In the genomic region with DNA sequence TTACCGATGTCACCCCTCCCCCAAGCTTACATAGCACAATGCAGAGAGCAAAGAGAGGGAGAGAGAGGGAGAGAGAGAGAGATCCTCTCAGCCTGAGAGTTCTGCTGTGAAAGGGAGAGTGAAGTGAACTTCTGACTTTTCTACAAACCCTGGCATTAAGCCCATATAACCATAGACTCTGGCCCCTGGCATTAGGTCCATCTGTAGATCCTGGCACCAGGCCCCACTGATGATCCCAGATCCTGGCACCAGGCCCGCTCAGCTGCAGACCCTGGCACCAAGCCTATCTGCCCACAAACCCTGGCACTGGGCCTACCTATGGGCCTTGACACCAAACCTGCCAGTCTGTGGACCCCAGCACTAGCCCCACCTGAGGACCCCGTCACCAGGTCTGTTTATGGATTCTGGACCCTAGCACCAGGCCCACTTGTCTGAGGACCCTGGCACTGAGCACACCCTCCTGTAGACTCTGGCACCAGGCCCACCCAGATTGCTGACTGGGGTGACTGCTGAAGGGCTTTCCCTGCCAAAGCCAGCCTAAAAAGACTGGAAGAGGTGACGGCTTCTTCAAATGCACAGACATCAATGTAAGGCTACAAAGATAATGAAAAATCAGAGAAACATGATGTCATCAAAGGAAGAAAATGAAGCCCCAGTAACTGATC, we compare ENCODE assay signal across 20 cellular contexts. TPM values are rescaled to one million over a fixed set of nuclear protein-coding genes. Genes with fewer than 3 reads are reported as not detected.
DNase-seq lines count a peak whose midpoint lies in the region; TF ChIP-seq lines count a peak whose summit lies in the region.
"Had no signal": no experiment of that assay in that cellular context is flagged by ENCODE, and none has a peak within 500 bp of the region (broad histone marks: within the 10 kb centered on the region; RNA-seq: fewer than 3 reads in every experiment).

No MANE protein-coding gene starts in this region.

- no peak overlapping the region for H3K4me3 ChIP-seq in Peyer's patch
- H3K4me3 ChIP-seq in liver (ENCODE audit: low read depth in 1 of 3, low read length in 3 of 3), result no peak overlapping the region
- H3K4me3 ChIP-seq: cardiac muscle cell, esophagus squamous epithelium had no signal

- H3K9ac ChIP-seq in liver (ENCODE audit: low read depth in 1 of 2, low read length in 2 of 2), result no peak overlapping the region

- H3K36me3 ChIP-seq in Peyer's patch (no peaks in the 10 kb centered on the region), liver (ENCODE audit: control insufficient read depth in 4 of 4, insufficient read depth in 3 of 4, low read depth in 1 of 4, low read length in 3 of 4) (no peaks in the 10 kb centered on the region)
- H3K36me3 ChIP-seq: cardiac muscle cell, esophagus squamous epithelium, WERI-Rb-1 had no signal

- H3K27me3 ChIP-seq in Peyer's patch (no peaks in the 10 kb centered on the region), liver (ENCODE audit: control insufficient read depth in 4 of 4, insufficient read depth in 4 of 4, low read length in 3 of 4) (no peaks in the 10 kb centered on the region)

- DNase-seq in DMS153 (lab: John Stamatoyannopoulos, UW) (peak; percentile 71), NCI-H1092 treated with DMSO at 0.1 percent for 48 hours (lab: John Stamatoyannopoulos, UW) (peak; percentile 97), Peyer's patch (peak in 2 of 3 donors; percentile 82 to 91), nucleus accumbens (lab: John Stamatoyannopoulos, UW) (no peak), T-helper 2 cell (no peak), activated gamma-delta T cell treated with Interleukin-2 at 50 U/mL for 16 hours (no peak), erythroblast (lab: John Stamatoyannopoulos, UW) (no peak)
- DNase-seq: activated CD4-positive, alpha-beta memory T cell treated with anti-CD3 and anti-CD28 coated beads, Interleukin-2, amount 10 ng/mL, durations not matched to agents 7 days and 5 days; activated T-cell treated with anti-CD3 and anti-CD28 coated beads, Interleukin-2, amount 50 U/mL, for 48 hours; esophagus squamous epithelium; H9; NCI-H187; stimulated activated naive B cell treated with anti-CD40 and anti-IgM and Interleukin-4, amounts not matched to agents 10 μg/mL and 1 μg/mL and 100 μg/mL, for 72 hours; T-helper 1 cell; trophoblast cell; WERI-Rb-1 had no signal

- TF ChIP-seq RAD21 in liver (IDR thresholded peaks at IDR 0.05), result no peak

- WGBS in liver, result 33% methylated on average over 4 of the region's 4 CpGs

- TF ChIP-seq POLR2A in Peyer's patch (IDR thresholded peaks at IDR 0.05) (peak in 1 of 2 donors; percentile 15), erythroblast (IDR thresholded peaks at IDR 0.05; ENCODE audit: low read length) (no peak)

- H3K9me3 ChIP-seq in Peyer's patch, result no peaks in the 10 kb centered on the region
- no peaks in the 10 kb centered on the region for H3K9me3 ChIP-seq in liver (ENCODE audit: control insufficient read depth in 4 of 4, low read length in 3 of 4)

- H3K27ac ChIP-seq in Peyer's patch, result peak overlapping the region in 2 of 4 donors; percentile 36 to 45
- peak overlapping the region in 1 of 2 donors; percentile 29 for H3K27ac ChIP-seq in liver (ENCODE audit: low read depth in 1 of 2, low read length in 2 of 2)
- H3K27ac ChIP-seq: cardiac muscle cell, esophagus squamous epithelium, WERI-Rb-1 had no signal

- H3K4me1 ChIP-seq in Peyer's patch (peaks cover 0 to 12% (median 0%) of the 10 kb centered on the region in 4 donors), liver (ENCODE audit: control insufficient read depth in 4 of 4, insufficient read depth in 4 of 4, low read length in 3 of 4) (peaks cover 0 to 29% (median 23%) of the 10 kb centered on the region in 4 donors)

- TF ChIP-seq CTCF in Peyer's patch (IDR thresholded peaks at IDR 0.05) (no peak), liver (IDR thresholded peaks at IDR 0.05; ENCODE audit: low read depth, low read length, missing input control) (no peak)

TF ChIP-seq in liver, 16 proteins besides CTCF, POLR2A, EP300 and RAD21:
- peak; percentile 96 to 97 for TF ChIP-seq HNF4A (conservative IDR thresholded peaks at IDR 0.05)
- peak; percentile 21 for TF ChIP-seq FOXA1 (IDR thresholded peaks at IDR 0.05)
- TF ChIP-seq FOXA2 (IDR thresholded peaks at IDR 0.05), result peak; percentile 26
- TF ChIP-seq YY1 (IDR thresholded peaks at IDR 0.05), result peak; percentile 28
- TF ChIP-seq EGR1 (IDR thresholded peaks at IDR 0.05; ENCODE audit: low read depth in 2 of 2), result no peak
- peak; percentile 86 for TF ChIP-seq SP1 (IDR thresholded peaks at IDR 0.05)
- TF ChIP-seq, protein P1, sequence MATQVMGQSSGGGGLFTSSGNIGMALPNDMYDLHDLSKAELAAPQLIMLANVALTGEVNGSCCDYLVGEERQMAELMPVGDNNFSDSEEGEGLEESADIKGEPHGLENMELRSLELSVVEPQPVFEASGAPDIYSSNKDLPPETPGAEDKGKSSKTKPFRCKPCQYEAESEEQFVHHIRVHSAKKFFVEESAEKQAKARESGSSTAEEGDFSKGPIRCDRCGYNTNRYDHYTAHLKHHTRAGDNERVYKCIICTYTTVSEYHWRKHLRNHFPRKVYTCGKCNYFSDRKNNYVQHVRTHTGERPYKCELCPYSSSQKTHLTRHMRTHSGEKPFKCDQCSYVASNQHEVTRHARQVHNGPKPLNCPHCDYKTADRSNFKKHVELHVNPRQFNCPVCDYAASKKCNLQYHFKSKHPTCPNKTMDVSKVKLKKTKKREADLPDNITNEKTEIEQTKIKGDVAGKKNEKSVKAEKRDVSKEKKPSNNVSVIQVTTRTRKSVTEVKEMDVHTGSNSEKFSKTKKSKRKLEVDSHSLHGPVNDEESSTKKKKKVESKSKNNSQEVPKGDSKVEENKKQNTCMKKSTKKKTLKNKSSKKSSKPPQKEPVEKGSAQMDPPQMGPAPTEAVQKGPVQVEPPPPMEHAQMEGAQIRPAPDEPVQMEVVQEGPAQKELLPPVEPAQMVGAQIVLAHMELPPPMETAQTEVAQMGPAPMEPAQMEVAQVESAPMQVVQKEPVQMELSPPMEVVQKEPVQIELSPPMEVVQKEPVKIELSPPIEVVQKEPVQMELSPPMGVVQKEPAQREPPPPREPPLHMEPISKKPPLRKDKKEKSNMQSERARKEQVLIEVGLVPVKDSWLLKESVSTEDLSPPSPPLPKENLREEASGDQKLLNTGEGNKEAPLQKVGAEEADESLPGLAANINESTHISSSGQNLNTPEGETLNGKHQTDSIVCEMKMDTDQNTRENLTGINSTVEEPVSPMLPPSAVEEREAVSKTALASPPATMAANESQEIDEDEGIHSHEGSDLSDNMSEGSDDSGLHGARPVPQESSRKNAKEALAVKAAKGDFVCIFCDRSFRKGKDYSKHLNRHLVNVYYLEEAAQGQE (IDR thresholded peaks at IDR 0.05), result peak; percentile 65
- TF ChIP-seq GABPA (IDR thresholded peaks at IDR 0.05 in 1 of 2, conservative IDR thresholded peaks at IDR 0.05 in 1 of 2), result no peak
- TF ChIP-seq, protein P2, sequence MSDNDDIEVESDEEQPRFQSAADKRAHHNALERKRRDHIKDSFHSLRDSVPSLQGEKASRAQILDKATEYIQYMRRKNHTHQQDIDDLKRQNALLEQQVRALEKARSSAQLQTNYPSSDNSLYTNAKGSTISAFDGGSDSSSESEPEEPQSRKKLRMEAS (IDR thresholded peaks at IDR 0.05), result no peak
- TF ChIP-seq JUND (IDR thresholded peaks at IDR 0.05), result peak in 1 of 2 donors; percentile 59
- TF ChIP-seq TAF1 (conservative IDR thresholded peaks at IDR 0.05), result no peak
- TF ChIP-seq RXRA (IDR thresholded peaks at IDR 0.05), result peak; percentile 77 to 85
- TF ChIP-seq, protein P3, sequence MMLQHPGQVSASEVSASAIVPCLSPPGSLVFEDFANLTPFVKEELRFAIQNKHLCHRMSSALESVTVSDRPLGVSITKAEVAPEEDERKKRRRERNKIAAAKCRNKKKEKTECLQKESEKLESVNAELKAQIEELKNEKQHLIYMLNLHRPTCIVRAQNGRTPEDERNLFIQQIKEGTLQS (IDR thresholded peaks at IDR 0.05), result peak; percentile 30
- TF ChIP-seq, protein P4, sequence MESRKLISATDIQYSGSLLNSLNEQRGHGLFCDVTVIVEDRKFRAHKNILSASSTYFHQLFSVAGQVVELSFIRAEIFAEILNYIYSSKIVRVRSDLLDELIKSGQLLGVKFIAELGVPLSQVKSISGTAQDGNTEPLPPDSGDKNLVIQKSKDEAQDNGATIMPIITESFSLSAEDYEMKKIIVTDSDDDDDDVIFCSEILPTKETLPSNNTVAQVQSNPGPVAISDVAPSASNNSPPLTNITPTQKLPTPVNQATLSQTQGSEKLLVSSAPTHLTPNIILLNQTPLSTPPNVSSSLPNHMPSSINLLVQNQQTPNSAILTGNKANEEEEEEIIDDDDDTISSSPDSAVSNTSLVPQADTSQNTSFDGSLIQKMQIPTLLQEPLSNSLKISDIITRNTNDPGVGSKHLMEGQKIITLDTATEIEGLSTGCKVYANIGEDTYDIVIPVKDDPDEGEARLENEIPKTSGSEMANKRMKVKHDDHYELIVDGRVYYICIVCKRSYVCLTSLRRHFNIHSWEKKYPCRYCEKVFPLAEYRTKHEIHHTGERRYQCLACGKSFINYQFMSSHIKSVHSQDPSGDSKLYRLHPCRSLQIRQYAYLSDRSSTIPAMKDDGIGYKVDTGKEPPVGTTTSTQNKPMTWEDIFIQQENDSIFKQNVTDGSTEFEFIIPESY (IDR thresholded peaks at IDR 0.05), result peak; percentile 66
- no peak for TF ChIP-seq NR2F2 (IDR thresholded peaks at IDR 0.05)
- peak; percentile 85 for TF ChIP-seq HNF4G (IDR thresholded peaks at IDR 0.05)
TF ChIP-seq in liver: peak in this region for 11.

RNA-seq across cellular contexts. Expression of a gene that starts 14.5 kb away (rescaled TPM):
- total RNA-seq in Peyer's patch (not detected), liver (not detected)
- not detected for polyA plus RNA-seq in liver
- total RNA-seq: activated CD4-positive, alpha-beta memory T cell treated with anti-CD3 and anti-CD28 coated beads, Interleukin-2, amount 10 ng/mL, durations not matched to agents 7 days and 5 days; cardiac muscle cell; esophagus squamous epithelium; H9; natural killer cell treated with Interleukin-12 subunit alpha and Interleukin-12 subunit beta and Interleukin-15 and Interleukin-18, amount 100 ng/mL, for 72 hours had no signal
- polyA plus RNA-seq: cardiac muscle cell had no signal

RNA-seq across cellular contexts. Expression of a gene that starts 31.6 kb away (rescaled TPM):
- total RNA-seq in Peyer's patch (not detected), liver (not detected)
- not detected for polyA plus RNA-seq in liver
- total RNA-seq: activated CD4-positive, alpha-beta memory T cell treated with anti-CD3 and anti-CD28 coated beads, Interleukin-2, amount 10 ng/mL, durations not matched to agents 7 days and 5 days; esophagus squamous epithelium; H9; natural killer cell treated with Interleukin-12 subunit alpha and Interleukin-12 subunit beta and Interleukin-15 and Interleukin-18, amount 100 ng/mL, for 72 hours had no signal
- polyA plus RNA-seq: BJ, cardiac muscle cell had no signal

RNA-seq across cellular contexts. Expression of a gene that starts 44.4 kb away (rescaled TPM):
- total RNA-seq in Peyer's patch (not detected), liver (not detected)
- polyA plus RNA-seq in liver, result not detected
- total RNA-seq: activated CD4-positive, alpha-beta memory T cell treated with anti-CD3 and anti-CD28 coated beads, Interleukin-2, amount 10 ng/mL, durations not matched to agents 7 days and 5 days; cardiac muscle cell; esophagus squamous epithelium; H9 had no signal
- polyA plus RNA-seq: cardiac muscle cell had no signal

RNA-seq across cellular contexts. Expression of a gene that starts 49.7 kb away (rescaled TPM):
- total RNA-seq in Peyer's patch, result not detected
- not detected for total RNA-seq in liver
- not detected for polyA plus RNA-seq in liver
- total RNA-seq: activated CD4-positive, alpha-beta memory T cell treated with anti-CD3 and anti-CD28 coated beads, Interleukin-2, amount 10 ng/mL, durations not matched to agents 7 days and 5 days; cardiac muscle cell; H9; natural killer cell treated with Interleukin-12 subunit alpha and Interleukin-12 subunit beta and Interleukin-15 and Interleukin-18, amount 100 ng/mL, for 72 hours had no signal
- polyA plus RNA-seq: BJ, cardiac muscle cell had no signal

Comparison
In these comparisons a context has a peak if more than half of its experiments do, and no peak if none do; other contexts are left out.
1. DNase-seq: peak in DMS153 (single experiment), NCI-H1092 treated with DMSO at 0.1 percent for 48 hours (single experiment) and Peyer's patch (2 of 3); none in nucleus accumbens (0 of 56), T-helper 2 cell (0 of 5), activated gamma-delta T cell treated with Interleukin-2 at 50 U/mL for 16 hours (single experiment) and erythroblast (0 of 2).